In genomic region chr4:151015458-151016344, GRCh38 we compare ENCODE assay signal across 8 cellular contexts. TPM values are rescaled to one million over a fixed set of nuclear protein-coding genes. Genes with fewer than 3 reads are reported as not detected.
DNase-seq lines count a peak whose midpoint lies in the region; ATAC-seq and TF ChIP-seq lines count a peak whose summit lies in the region.

No MANE protein-coding gene starts in this region.

- no TSS peak for BruUV-seq in PC-9 (replicated peaks; lab: Mats Ljungman, UMichigan)

- intact Hi-C loops in PC-9 (cut with micrococcal nuclease; ENCODE audit: unreplicated experiment): loop anchor here (1.0 to 10.0 kb wide), 2 partner anchors 84 to 131 kb away; partner anchors contain the start of gene RPS3A
- intact Hi-C loops in activated T-helper 1 cell treated with anti-CD3 and anti-CD28 coated beads, Interleukin-12 subunit alpha, Interleukin-12 subunit beta, Interleukin-2, Interleukin-4 antibody, amounts not matched to agents 30 ng/mL and 10 ng/mL and 1 ng/mL, durations not matched to agents 14 hours and 24 hours and 36 hours (cut with micrococcal nuclease): loop anchor here (1.0 to 10.0 kb wide), 6 partner anchors 15 to 1519 kb away; partner anchors contain the start of genes FBXW7 and RPS3A
- intact Hi-C loops in natural killer cell (cut with micrococcal nuclease): loop anchor here (1.0 kb wide), 1 partner anchor 84 kb away; the partner anchor contains the start of gene RPS3A

- H3K36me3 ChIP-seq in PC-9 (ENCODE audit: low read depth): no peaks in the 10 kb centered on the region

- H3F3A ChIP-seq in PC-9 (ENCODE audit: insufficient read depth, low read depth): peaks cover 34% of the 10 kb centered on the region

- no peaks in the 10 kb centered on the region for H3K27me3 Mint-ChIP-seq in activated T-helper 1 cell treated with anti-CD3 and anti-CD28 coated beads, Interleukin-12 subunit alpha, Interleukin-12 subunit beta, Interleukin-2, Interleukin-4 antibody, amounts not matched to agents 30 ng/mL and 10 ng/mL and 1 ng/mL, durations not matched to agents 14 hours and 24 hours and 36 hours (ENCODE audit: insufficient read depth)
- H3K27me3 Mint-ChIP-seq in natural killer cell (ENCODE audit: low read depth in 2 of 2): no peaks in the 10 kb centered on the region

- peak overlapping the region; percentile 81 for H3K4me2 ChIP-seq in PC-9

- H3K27ac ChIP-seq in PC-9: peak overlapping the region; percentile 80

- TF ChIP-seq CTCF in PC-9 (conservative IDR thresholded peaks at IDR 0.05) (no peak), fibroblast of mammary gland (conservative IDR thresholded peaks at IDR 0.05; ENCODE audit: control insufficient read depth, insufficient read depth, low read depth, low read length) (no peak), natural killer cell (IDR thresholded peaks at IDR 0.05) (no peak)

- peak overlapping the region; percentile 89 for H2AFZ ChIP-seq in PC-9

- no peaks in the 10 kb centered on the region for H3K9me3 Mint-ChIP-seq in activated T-helper 1 cell treated with anti-CD3 and anti-CD28 coated beads, Interleukin-12 subunit alpha, Interleukin-12 subunit beta, Interleukin-2, Interleukin-4 antibody, amounts not matched to agents 30 ng/mL and 10 ng/mL and 1 ng/mL, durations not matched to agents 14 hours and 24 hours and 36 hours
- no peaks in the 10 kb centered on the region for H3K9me3 Mint-ChIP-seq in natural killer cell

- H3K4me3 ChIP-seq in Jurkat, Clone E6-1 (ENCODE audit: low read length): peak overlapping the region; percentile 94
- H3K4me3 ChIP-seq in PC-9 (peak overlapping the region; percentile 92), fibroblast of mammary gland (ENCODE audit: control insufficient read depth, low read depth, low read length) (peak overlapping the region; percentile 78)

- H3K4me1 ChIP-seq in PC-9 (replicated peaks; ENCODE audit: insufficient read depth): peaks cover 26% of the 10 kb centered on the region

- peaks cover 14% of the 10 kb centered on the region for H3K36me3 Mint-ChIP-seq in activated T-helper 1 cell treated with anti-CD3 and anti-CD28 coated beads, Interleukin-12 subunit alpha, Interleukin-12 subunit beta, Interleukin-2, Interleukin-4 antibody, amounts not matched to agents 30 ng/mL and 10 ng/mL and 1 ng/mL, durations not matched to agents 14 hours and 24 hours and 36 hours (ENCODE audit: low read depth)
- H3K36me3 Mint-ChIP-seq in natural killer cell: no peaks in the 10 kb centered on the region

- no peaks in the 10 kb centered on the region for H3K9me3 ChIP-seq in PC-9 (ENCODE audit: insufficient read depth, low read depth)

- H3K27ac Mint-ChIP-seq in activated T-helper 1 cell treated with anti-CD3 and anti-CD28 coated beads, Interleukin-12 subunit alpha, Interleukin-12 subunit beta, Interleukin-2, Interleukin-4 antibody, amounts not matched to agents 30 ng/mL and 10 ng/mL and 1 ng/mL, durations not matched to agents 14 hours and 24 hours and 36 hours: peak overlapping the region; percentile 99
- peak overlapping the region; percentile 89 to 98 for H3K27ac Mint-ChIP-seq in natural killer cell

- ATAC-seq in GM21723 (IDR thresholded peaks at IDR 0.05; ENCODE audit: unreplicated experiment): peak; percentile 75
- ATAC-seq in natural killer cell: peak; percentile 80 to 93 (median 86)

- no peaks in the 10 kb centered on the region for H3K27me3 ChIP-seq in PC-9 (ENCODE audit: insufficient read depth, low read depth)

- peaks cover 4% of the 10 kb centered on the region; the same call in 1 of the 2 replicates for H4K20me1 ChIP-seq in PC-9 (ENCODE audit: insufficient read depth)

- H3K4me1 Mint-ChIP-seq in activated T-helper 1 cell treated with anti-CD3 and anti-CD28 coated beads, Interleukin-12 subunit alpha, Interleukin-12 subunit beta, Interleukin-2, Interleukin-4 antibody, amounts not matched to agents 30 ng/mL and 10 ng/mL and 1 ng/mL, durations not matched to agents 14 hours and 24 hours and 36 hours (ENCODE audit: low read depth): peaks cover 34% of the 10 kb centered on the region
- H3K4me1 Mint-ChIP-seq in natural killer cell: peaks cover 33 to 40% of the 10 kb centered on the region in 2 donors

- POLR2A ChIA-PET in PC-9 (lab: Charles Lee; ENCODE audit: unreplicated experiment): interaction anchor here (0.7 kb wide), 2 partner anchors 28 to 40 kb away, joined by 4 to 6 read pairs; no protein-coding TSS in a partner anchor

- H3K4me3 Mint-ChIP-seq in activated T-helper 1 cell treated with anti-CD3 and anti-CD28 coated beads, Interleukin-12 subunit alpha, Interleukin-12 subunit beta, Interleukin-2, Interleukin-4 antibody, amounts not matched to agents 30 ng/mL and 10 ng/mL and 1 ng/mL, durations not matched to agents 14 hours and 24 hours and 36 hours: peak overlapping the region; percentile 100
- peak overlapping the region; percentile 100 for H3K4me3 Mint-ChIP-seq in natural killer cell

- CTCF ChIA-PET in PC-9 (lab: Charles Lee): interaction anchor here (0.6 to 0.7 kb wide), 3 partner anchors 19 to 83 kb away, joined by 3 to 4 read pairs (median 4); no protein-coding TSS in a partner anchor

- H3K79me2 ChIP-seq in PC-9 (ENCODE audit: low read depth): peaks cover 37% of the 10 kb centered on the region

- DNase-seq in DMS79 treated with DMSO at 0.1 percent for 48 hours (lab: John Stamatoyannopoulos, UW): peak; percentile 68
- peak; percentile 59 for DNase-seq in Jurkat, Clone E6-1 (ENCODE audit: low read depth, low spot score)
- DNase-seq in PC-9: peak; percentile 84 to 88
- DNase-seq in activated T-helper 1 cell treated with anti-CD3 and anti-CD28 coated beads, Interleukin-12 subunit alpha, Interleukin-12 subunit beta, Interleukin-2, Interleukin-4 antibody, amounts not matched to agents 30 ng/mL and 10 ng/mL and 1 ng/mL, durations not matched to agents 14 hours and 24 hours and 36 hours (ENCODE audit: low spot score): peak; percentile 79
- peak; percentile 31 for DNase-seq in fibroblast of mammary gland (ENCODE audit: low read depth)
- DNase-seq in natural killer cell: peak; percentile 82
- peak; percentile 66 to 89 (median 78) for DNase-seq in stimulated activated naive CD4-positive, alpha-beta T cell (lab: John Stamatoyannopoulos, UW)

- no peaks in the 10 kb centered on the region for H3K9me2 ChIP-seq in PC-9 (ENCODE audit: insufficient read depth)

RNA-seq across cellular contexts. Expression of gene LRBA, which starts 0.6 kb away (rescaled TPM):
- polyA plus RNA-seq in Jurkat, Clone E6-1 (2012; ENCODE audit: insufficient read depth, insufficient read length): 24.2 TPM
- total RNA-seq in PC-9 (2021) (77.4 and 84.5 TPM in 2 replicates), natural killer cell (10 to 100 TPM; 72.1 to 87.6 (median 83.1) TPM)
- 54.2 and 60.7 TPM in 2 replicates for total RNA-seq in activated T-helper 1 cell treated with anti-CD3 and anti-CD28 coated beads, Interleukin-12 subunit alpha, Interleukin-12 subunit beta, Interleukin-2, Interleukin-4 antibody, amounts not matched to agents 30 ng/mL and 10 ng/mL and 1 ng/mL, durations not matched to agents 14 hours and 24 hours and 36 hours

Comparison
In these comparisons a context has a peak if more than half of its experiments do, and no peak if none do; other contexts are left out.
1. Peak in every context shown above with its lines: DNase-seq, ATAC-seq, H3K4me3 ChIP-seq and H3K27ac ChIP-seq.
2. DNase-seq: peak in every context shown above with its lines; median percentile 86 in PC-9; 82 in natural killer cell; 79 in activated T-helper 1 cell treated with anti-CD3 and anti-CD28 coated beads, Interleukin-12 subunit alpha, Interleukin-12 subunit beta, Interleukin-2, Interleukin-4 antibody, amounts not matched to agents 30 ng/mL and 10 ng/mL and 1 ng/mL, durations not matched to agents 14 hours and 24 hours and 36 hours; 78 in stimulated activated naive CD4-positive, alpha-beta T cell; 68 in DMS79 treated with DMSO at 0.1 percent for 48 hours; 59 in Jurkat, Clone E6-1; 31 in fibroblast of mammary gland.